ENCODE assay signal across 25 cellular contexts in the genomic region with DNA sequence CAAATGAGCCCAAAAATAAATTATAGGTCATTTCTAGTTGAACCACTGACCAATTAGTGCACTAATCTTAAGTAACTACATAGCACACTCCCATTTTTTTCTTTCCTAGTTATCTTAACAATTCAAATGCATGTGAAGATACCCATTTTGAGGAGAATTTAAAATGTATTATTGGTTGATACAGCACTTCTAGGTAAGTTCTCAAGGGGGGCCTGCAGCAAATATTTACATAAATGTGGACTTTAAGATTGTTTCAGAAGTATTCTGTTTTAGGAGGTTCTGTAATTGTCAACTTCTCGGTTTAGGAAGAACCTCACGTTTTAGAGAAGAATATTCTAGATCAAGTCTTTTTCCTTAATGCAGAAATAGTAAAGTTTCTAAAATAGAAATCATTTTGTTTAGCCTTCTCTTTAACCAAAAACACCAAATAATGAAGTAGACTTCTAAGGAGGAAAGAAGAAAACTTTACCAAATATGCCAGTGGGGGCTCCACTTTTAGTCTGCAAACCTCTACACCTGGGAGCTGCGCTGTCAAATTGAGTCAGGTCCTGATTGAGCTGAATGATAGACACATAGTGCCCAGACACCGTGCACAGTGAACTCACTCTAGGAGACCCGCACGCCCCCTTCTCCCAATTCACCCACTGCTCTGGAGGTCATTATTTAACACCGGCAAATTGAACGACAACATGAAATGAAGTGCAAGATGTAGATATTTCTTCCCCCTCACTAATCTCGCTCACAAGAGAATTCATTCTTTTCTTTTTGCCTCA.
"Had no signal": no experiment of that assay in that cellular context is flagged by ENCODE, and none has a peak within 500 bp of the region (broad histone marks: within the 10 kb centered on the region; RNA-seq: fewer than 3 reads in every experiment).

No MANE protein-coding gene starts in this region.

- H3K4me3 ChIP-seq: cardiac muscle cell, SK-N-MC had no signal

- H3K27ac ChIP-seq: brain microvascular endothelial cell, cardiac muscle cell, SK-N-MC, VCaP had no signal

- H3K27me3 ChIP-seq: brain microvascular endothelial cell had no signal

- H3K27me3 Mint-ChIP-seq: activated CD4-positive, alpha-beta T cell treated with anti-CD3 and anti-CD28 coated beads for 36 hours; activated CD8-positive, alpha-beta T cell treated with anti-CD3 and anti-CD28 coated beads for 36 hours; activated naive CD8-positive, alpha-beta T cell treated with anti-CD3 and anti-CD28 coated beads for 36 hours had no signal

- H3K9me3 Mint-ChIP-seq: activated naive CD8-positive, alpha-beta T cell treated with anti-CD3 and anti-CD28 coated beads for 36 hours; activated T-helper 1 cell treated with anti-CD3 and anti-CD28 coated beads, Interleukin-12 subunit alpha, Interleukin-12 subunit beta, Interleukin-2, Interleukin-4 antibody, amounts not matched to agents 30 ng/mL and 10 ng/mL and 1 ng/mL, durations not matched to agents 14 hours and 24 hours and 36 hours had no signal

- ATAC-seq: activated CD4-positive, alpha-beta T cell treated with anti-CD3 and anti-CD28 coated beads for 36 hours; activated CD8-positive, alpha-beta T cell treated with anti-CD3 and anti-CD28 coated beads for 36 hours; Panc1; Right ventricle myocardium inferior had no signal

- H3K4me3 Mint-ChIP-seq: activated CD4-positive, alpha-beta T cell treated with anti-CD3 and anti-CD28 coated beads for 36 hours; activated CD8-positive, alpha-beta T cell treated with anti-CD3 and anti-CD28 coated beads for 36 hours; activated naive CD8-positive, alpha-beta T cell treated with anti-CD3 and anti-CD28 coated beads for 36 hours; activated T-helper 1 cell treated with anti-CD3 and anti-CD28 coated beads, Interleukin-12 subunit alpha, Interleukin-12 subunit beta, Interleukin-2, Interleukin-4 antibody, amounts not matched to agents 30 ng/mL and 10 ng/mL and 1 ng/mL, durations not matched to agents 14 hours and 24 hours and 36 hours had no signal

- DNase-seq: activated CD4-positive, alpha-beta T cell treated with anti-CD3 and anti-CD28 coated beads for 36 hours; activated CD4-positive, alpha-beta T cell treated with anti-CD3 and anti-CD28 coated beads, Interleukin-2, amount 50 U/mL, for 1 hour; activated CD8-positive, alpha-beta memory T cell treated with anti-CD3 and anti-CD28 coated beads, Interleukin-2, amount 50 U/mL, for 4 hours; activated CD8-positive, alpha-beta T cell treated with anti-CD3 and anti-CD28 coated beads for 36 hours; activated effector memory CD4-positive, alpha-beta T cell treated with anti-CD3 and anti-CD28 coated beads, Interleukin-2, amount 50 U/mL, for 16 hours; activated naive CD4-positive, alpha-beta T cell treated with Interleukin-2 at 50 U/mL for 16 hours; activated naive CD8-positive, alpha-beta T cell treated with anti-CD3 and anti-CD28 coated beads for 36 hours; brain microvascular endothelial cell; Kasumi-1; NCI-H1048; NCI-H146; NCI-H2029 treated with DMSO at 0.1 percent for 48 hours; NCI-H345; NCI-H510A; NCI-H526 treated with DMSO at 0.1 percent for 48 hours; NK-92 treated with Interleukin-12 subunit alpha and Interleukin-12 subunit beta, amount 100 ng/mL, for 24 hours; OCI-M1; RPMI8226; T-helper 1 cell had no signal

- H3K27ac Mint-ChIP-seq: activated CD4-positive, alpha-beta T cell treated with anti-CD3 and anti-CD28 coated beads for 36 hours; activated CD8-positive, alpha-beta T cell treated with anti-CD3 and anti-CD28 coated beads for 36 hours; activated naive CD8-positive, alpha-beta T cell treated with anti-CD3 and anti-CD28 coated beads for 36 hours; activated T-helper 1 cell treated with anti-CD3 and anti-CD28 coated beads, Interleukin-12 subunit alpha, Interleukin-12 subunit beta, Interleukin-2, Interleukin-4 antibody, amounts not matched to agents 30 ng/mL and 10 ng/mL and 1 ng/mL, durations not matched to agents 14 hours and 24 hours and 36 hours had no signal

- H3K36me3 ChIP-seq: brain microvascular endothelial cell, cardiac muscle cell had no signal
